In genomic region chr20:4022386-4023350, GRCh38 we compare ENCODE assay signal across 20 cellular contexts. TPM values are rescaled to one million over a fixed set of nuclear protein-coding genes. Genes with fewer than 3 reads are reported as not detected.
DNase-seq lines count a peak whose midpoint lies in the region; ATAC-seq and TF ChIP-seq lines count a peak whose summit lies in the region.
"Had no signal": no experiment of that assay in that cellular context is flagged by ENCODE, and none has a peak within 500 bp of the region (broad histone marks: within the 10 kb centered on the region; RNA-seq: fewer than 3 reads in every experiment).

No MANE protein-coding gene starts in this region.

- H3K4me1 Mint-ChIP-seq in CD14-positive monocyte (peaks cover 55% of the 10 kb centered on the region), IgD-negative memory B cell (peaks cover under 1 to 5% (median 5%) of the 10 kb centered on the region in 3 donors), neural progenitor cell (peaks cover 25% of the 10 kb centered on the region)

- H3K36me3 ChIP-seq in neural progenitor cell = no peaks in the 10 kb centered on the region
- H3K36me3 ChIP-seq: esophagus squamous epithelium, lower lobe of right lung, upper lobe of left lung had no signal

- H3K27me3 Mint-ChIP-seq in CD14-positive monocyte (ENCODE audit: low read depth in 3 of 3) (peaks cover 0 to 6% (median 0%) of the 10 kb centered on the region in 3 donors), IgD-negative memory B cell (peaks cover 21% of the 10 kb centered on the region), neural progenitor cell (ENCODE audit: insufficient read depth, low read depth) (peaks cover 11% of the 10 kb centered on the region)

- DNase-seq in CD14-positive monocyte (ENCODE audit: low spot score) (no peak), fibroblast of the aortic adventitia (ENCODE audit: low read depth) (peak; percentile 69), neural progenitor cell (ENCODE audit: low spot score) (peak; percentile 66), Ammon's horn (ENCODE audit: low spot score) (no peak), NCI-H2107 treated with DMSO at 0.1 percent for 48 hours (lab: John Stamatoyannopoulos, UW; ENCODE audit: unreplicated experiment) (no peak)
- DNase-seq: activated CD4-positive, CD25-positive, alpha-beta regulatory T cell; activated CD8-positive, alpha-beta memory T cell treated with anti-CD3 and anti-CD28 coated beads, Interleukin-2, amount 10 ng/mL, durations not matched to agents 7 days and 5 days; activated naive CD4-positive, alpha-beta T cell treated with Interleukin-2 at 50 U/mL for 16 hours; body of pancreas; dorsolateral prefrontal cortex; esophagus squamous epithelium; lower lobe of right lung; NCI-H1092; NK-92 treated with Interleukin-12 subunit alpha and Interleukin-12 subunit beta, amount 100 ng/mL, for 24 hours; upper lobe of left lung had no signal

- H3K27ac Mint-ChIP-seq in CD14-positive monocyte (peak overlapping the region in 2 of 7 donors; percentile 26 to 49), IgD-negative memory B cell (peak overlapping the region in 2 of 3 donors; percentile 5 to 46), neural progenitor cell (no peak overlapping the region)
- H3K27ac Mint-ChIP-seq: activated CD8-positive, alpha-beta memory T cell treated with anti-CD3 and anti-CD28 coated beads, Interleukin-2, amount 10 ng/mL, durations not matched to agents 7 days and 5 days had no signal

- H2AFZ ChIP-seq in neural progenitor cell (replicated peaks) = no peak overlapping the region

- H3K9me3 ChIP-seq in neural progenitor cell (ENCODE audit: low read depth) = no peaks in the 10 kb centered on the region
- H3K9me3 ChIP-seq: esophagus squamous epithelium, lower lobe of right lung, upper lobe of left lung had no signal

- H3K79me2 ChIP-seq in neural progenitor cell (ENCODE audit: low read depth) = no peaks in the 10 kb centered on the region

- H3K4me3 Mint-ChIP-seq in CD14-positive monocyte = peak overlapping the region; percentile 65 to 80
- H3K4me3 Mint-ChIP-seq in IgD-negative memory B cell = no peak overlapping the region
- no peak overlapping the region for H3K4me3 Mint-ChIP-seq in neural progenitor cell
- H3K4me3 Mint-ChIP-seq: activated CD8-positive, alpha-beta memory T cell treated with anti-CD3 and anti-CD28 coated beads, Interleukin-2, amount 10 ng/mL, durations not matched to agents 7 days and 5 days; neural crest cell had no signal

- peaks cover 0 to 6% (median 4%) of the 10 kb centered on the region in 7 donors for H3K9me3 Mint-ChIP-seq in CD14-positive monocyte
- H3K9me3 Mint-ChIP-seq in IgD-negative memory B cell = peaks cover 0 to 9% (median 4%) of the 10 kb centered on the region in 3 donors
- H3K9me3 Mint-ChIP-seq in neural progenitor cell = peaks cover 15% of the 10 kb centered on the region

- ATAC-seq in GM18870 (IDR thresholded peaks at IDR 0.05; ENCODE audit: unreplicated experiment) = no peak
- no peak for ATAC-seq in HG03469 (IDR thresholded peaks at IDR 0.05; ENCODE audit: unreplicated experiment)
- ATAC-seq: activated CD8-positive, alpha-beta memory T cell treated with anti-CD3 and anti-CD28 coated beads, Interleukin-2, amount 10 ng/mL, durations not matched to agents 7 days and 5 days; body of pancreas; HCT116; lower lobe of right lung had no signal

- H3K27me3 ChIP-seq in neural progenitor cell = peaks cover 70% of the 10 kb centered on the region
- H3K27me3 ChIP-seq: body of pancreas, dorsolateral prefrontal cortex, upper lobe of left lung had no signal

- H3K4me2 ChIP-seq in neural progenitor cell = peak overlapping the region; percentile 70

- H3K27ac ChIP-seq in neural progenitor cell = no peak overlapping the region
- H3K27ac ChIP-seq: body of pancreas, esophagus squamous epithelium, lower lobe of right lung, upper lobe of left lung had no signal

- no peak overlapping the region for H3K4me3 ChIP-seq in fibroblast of the aortic adventitia (ENCODE audit: low read depth, low read length)
- peak overlapping the region; percentile 26 for H3K4me3 ChIP-seq in neural progenitor cell
- H3K4me3 ChIP-seq: body of pancreas, esophagus squamous epithelium, lower lobe of right lung, upper lobe of left lung had no signal

- intact Hi-C loops in CD14-positive monocyte (cut with micrococcal nuclease) = no loop called here

- TF ChIP-seq CTCF in CD14-positive monocyte (IDR thresholded peaks at IDR 0.05) (no peak), fibroblast of the aortic adventitia (IDR thresholded peaks at IDR 0.05; ENCODE audit: insufficient read depth, low read length) (no peak), neural progenitor cell (IDR thresholded peaks at IDR 0.05) (no peak)

- H3K36me3 Mint-ChIP-seq in CD14-positive monocyte (peaks cover 0 to 4% of the 10 kb centered on the region in 2 donors), IgD-negative memory B cell (no peaks in the 10 kb centered on the region), neural progenitor cell (peaks cover 2% of the 10 kb centered on the region)
- H3K36me3 Mint-ChIP-seq: activated CD8-positive, alpha-beta memory T cell treated with anti-CD3 and anti-CD28 coated beads, Interleukin-2, amount 10 ng/mL, durations not matched to agents 7 days and 5 days had no signal

- H3K9ac ChIP-seq in neural progenitor cell = no peak overlapping the region

- no peaks in the 10 kb centered on the region for H4K20me1 ChIP-seq in neural progenitor cell (ENCODE audit: low read depth)

- peaks cover 23% of the 10 kb centered on the region for H3F3A ChIP-seq in neural progenitor cell (ENCODE audit: low read depth)

- H3K4me1 ChIP-seq in neural progenitor cell = peaks cover 26% of the 10 kb centered on the region

RNA-seq across cellular contexts. Expression of gene RNF24, which starts 7.3 kb away (rescaled TPM):
- polyA plus RNA-seq in CD14-positive monocyte (10 to 100 TPM; 18.6 to 36.2 TPM), IgD-negative memory B cell (2.7 TPM)
- total RNA-seq in fibroblast of the aortic adventitia (ENCODE audit: low replicate concordance) (17.6 and 61.2 TPM in 2 replicates), neural progenitor cell (ENCODE audit: low replicate concordance) (7.7 and 9.0 TPM in 2 replicates)

Comparison
In these comparisons a context has a peak if more than half of its experiments do, and no peak if none do; other contexts are left out.
1. DNase-seq: peak in fibroblast of the aortic adventitia (single experiment) and neural progenitor cell (single experiment); none in CD14-positive monocyte (single experiment), Ammon's horn (single experiment) and NCI-H2107 treated with DMSO at 0.1 percent for 48 hours (single experiment).
2. H3K4me3 Mint-ChIP-seq: peak in CD14-positive monocyte (2 of 2); none in IgD-negative memory B cell (0 of 4) and neural progenitor cell (single experiment).